ENCODE assay signal across 8 cellular contexts in genomic region chr1:148013177-148014144, GRCh38.
DNase-seq lines count a peak whose midpoint lies in the region; ATAC-seq and TF ChIP-seq lines count a peak whose summit lies in the region.
"Not testable (repeated sequence)": the region's sequence is repeated elsewhere in the genome, so short reads cannot be mapped to it uniquely, and the experiment has no call there.

No MANE protein-coding gene starts in this region.

- not testable (repeated sequence) for H3K9me3 ChIP-seq in GM23248 (ENCODE audit: low read depth); endodermal cell (ENCODE audit: control insufficient read depth, low read length); iPS-15b (ENCODE audit: control insufficient read depth, insufficient read depth, low read length); lower lobe of right lung; neuronal stem cell (replicated peaks in 1 of 2; ENCODE audit: control insufficient read depth in 2 of 2, insufficient read depth in 1 of 2, low read depth in 1 of 2, low read length in 2 of 2); upper lobe of right lung

- H3F3A ChIP-seq in GM23248 (ENCODE audit: insufficient read depth), result not testable (repeated sequence)

- not testable (repeated sequence) for H3K9ac ChIP-seq in GM23248; endodermal cell (ENCODE audit: extremely low read depth, low read length, poor library complexity, severe bottlenecking); iPS-15b (ENCODE audit: low read depth, low read length); neuronal stem cell (ENCODE audit: low read depth, low read length, poor library complexity)

- H3K4me2 ChIP-seq in GM23248 (ENCODE audit: unreplicated experiment), result peak overlapping the region; percentile 42
- peak overlapping the region; percentile 29 for H3K4me2 ChIP-seq in neuronal stem cell (ENCODE audit: insufficient read depth, low read length, poor library complexity, severe bottlenecking)

- peak overlapping the region; percentile 67 for H3K18ac ChIP-seq in neuronal stem cell (ENCODE audit: low read length)

- not testable (repeated sequence) for ATAC-seq in activated CD4-positive, alpha-beta T cell treated with anti-CD3 and anti-CD28 coated beads for 36 hours
- ATAC-seq in lower lobe of right lung (peak; percentile 23 to 43), upper lobe of right lung (peak; percentile 35)

- peak overlapping the region; percentile 56 for H4K8ac ChIP-seq in neuronal stem cell (ENCODE audit: low read depth, low read length)

- H3K27me3 ChIP-seq in GM23248 (replicated peaks; ENCODE audit: insufficient read depth), result peaks cover 12% of the 10 kb centered on the region
- peaks cover 20% of the 10 kb centered on the region for H3K27me3 ChIP-seq in endodermal cell (ENCODE audit: control insufficient read depth, insufficient read depth, low read length, poor library complexity, severe bottlenecking)
- peaks cover 34% of the 10 kb centered on the region for H3K27me3 ChIP-seq in iPS-15b (ENCODE audit: control insufficient read depth, insufficient read depth, low read length)
- peaks cover 13% of the 10 kb centered on the region for H3K27me3 ChIP-seq in lower lobe of right lung (ENCODE audit: low read depth)
- H3K27me3 ChIP-seq in neuronal stem cell (ENCODE audit: control insufficient read depth in 3 of 3, insufficient read depth in 3 of 3, low read depth in 1 of 3, low read length in 3 of 3), result peaks cover 0 to 21% (median 0%) of the 10 kb centered on the region in 3 experiments
- H3K27me3 ChIP-seq in upper lobe of right lung, result peaks cover 15% of the 10 kb centered on the region

- intact Hi-C loops in activated CD4-positive, alpha-beta T cell treated with anti-CD3 and anti-CD28 coated beads for 36 hours (cut with DNase I, micrococcal nuclease); lower lobe of right lung (cut with DNase I); upper lobe of right lung (cut with DNase I): not testable (repeated sequence)

- not testable (repeated sequence) for H2BK120ac ChIP-seq in neuronal stem cell (ENCODE audit: low read depth, low read length)

- not testable (repeated sequence) for DNase-seq in GM23248; activated naive CD8-positive, alpha-beta T cell treated with anti-CD3 and anti-CD28 coated beads for 36 hours; lower lobe of right lung; neuronal stem cell (ENCODE audit: low spot score); upper lobe of right lung
- peak; percentile 15 for DNase-seq in activated CD4-positive, alpha-beta T cell treated with anti-CD3 and anti-CD28 coated beads for 36 hours
- peak; percentile 73 for DNase-seq in endodermal cell

- not testable (repeated sequence) for H3K27ac ChIP-seq in GM23248; endodermal cell (ENCODE audit: low read depth, low read length); lower lobe of right lung; neuronal stem cell (replicated peaks; ENCODE audit: low read length); upper lobe of right lung

- not testable (repeated sequence) for H2BK12ac ChIP-seq in neuronal stem cell (ENCODE audit: low read length)

- not testable (repeated sequence) for H3K36me3 Mint-ChIP-seq in activated CD4-positive, alpha-beta T cell treated with anti-CD3 and anti-CD28 coated beads for 36 hours (ENCODE audit: low read depth); endodermal cell (ENCODE audit: low read depth)
- peaks cover 12% of the 10 kb centered on the region for H3K36me3 Mint-ChIP-seq in activated naive CD8-positive, alpha-beta T cell treated with anti-CD3 and anti-CD28 coated beads for 36 hours

- H4K91ac ChIP-seq in neuronal stem cell (ENCODE audit: low read depth, low read length, poor library complexity), result not testable (repeated sequence)

- H3K9me3 Mint-ChIP-seq in activated CD4-positive, alpha-beta T cell treated with anti-CD3 and anti-CD28 coated beads for 36 hours (ENCODE audit: low read depth); activated naive CD8-positive, alpha-beta T cell treated with anti-CD3 and anti-CD28 coated beads for 36 hours; endodermal cell: not testable (repeated sequence)

- H3K9me2 ChIP-seq in GM23248 (ENCODE audit: insufficient read depth), result not testable (repeated sequence)

- not testable (repeated sequence) for H3K4me3 ChIP-seq in GM23248; endodermal cell (ENCODE audit: low read length); lower lobe of right lung; neuronal stem cell (ENCODE audit: low read length in 2 of 2); upper lobe of right lung
- H3K4me3 ChIP-seq in iPS-15b (ENCODE audit: low read depth, low read length), result peak overlapping the region; percentile 66

- H3K4ac ChIP-seq in neuronal stem cell (ENCODE audit: low read length), result not testable (repeated sequence)

- WGBS in GM23248 (ENCODE audit: low coverage in 1 of 2, low lambda C conversion rate in 2 of 2, missing lambda C conversion rate in 2 of 2), 2 experiments, result 28 to 36% methylated on average over 31 to 37 of the region's 48 CpGs
- 82 to 93% methylated on average over 28 to 33 of the region's 48 CpGs for WGBS in endodermal cell (ENCODE audit: insufficient coverage in 1 of 2, insufficient read length in 1 of 2), 2 experiments
- no CpG with 5 or more reads among the region's 48 CpGs for WGBS in neuronal stem cell (ENCODE audit: extremely low coverage in 2 of 2, insufficient read length in 2 of 2, insufficient replicate concordance in 1 of 2), 2 donors

- peak overlapping the region; percentile 67 for H2AK5ac ChIP-seq in neuronal stem cell (ENCODE audit: low read depth, low read length)

- not testable (repeated sequence) for H2BK5ac ChIP-seq in neuronal stem cell (ENCODE audit: low read length)

- not testable (repeated sequence) for H3K14ac ChIP-seq in neuronal stem cell (ENCODE audit: low read length)

- not testable (repeated sequence) for H3K79me1 ChIP-seq in neuronal stem cell (ENCODE audit: low read depth, low read length)

- not testable (repeated sequence) for H3K4me1 ChIP-seq in GM23248 (ENCODE audit: insufficient read depth); endodermal cell (ENCODE audit: control insufficient read depth, insufficient read depth, low read length); iPS-15b (ENCODE audit: control insufficient read depth, insufficient read depth, low read length); lower lobe of right lung; neuronal stem cell (ENCODE audit: control insufficient read depth in 2 of 2, insufficient read depth in 1 of 2, low read depth in 1 of 2, low read length in 2 of 2); upper lobe of right lung

- H3K23ac ChIP-seq in neuronal stem cell (ENCODE audit: low read depth, low read length, poor library complexity), result not testable (repeated sequence)

- H3K36me3 ChIP-seq in GM23248 (ENCODE audit: low read depth); endodermal cell (ENCODE audit: control insufficient read depth, insufficient read depth, low read length); iPS-15b (ENCODE audit: control insufficient read depth, insufficient read depth, low read length); lower lobe of right lung; neuronal stem cell (replicated peaks in 1 of 2; ENCODE audit: control insufficient read depth in 2 of 2, insufficient read depth in 2 of 2, low read length in 2 of 2); upper lobe of right lung: not testable (repeated sequence)

- POLR2A ChIA-PET in activated CD4-positive, alpha-beta T cell treated with anti-CD3 and anti-CD28 coated beads for 36 hours (lab: Charles Lee), result not testable (repeated sequence)

- not testable (repeated sequence) for H3K27ac Mint-ChIP-seq in activated CD4-positive, alpha-beta T cell treated with anti-CD3 and anti-CD28 coated beads for 36 hours; activated naive CD8-positive, alpha-beta T cell treated with anti-CD3 and anti-CD28 coated beads for 36 hours; endodermal cell

- H3K79me2 ChIP-seq in GM23248 (ENCODE audit: insufficient read depth), result not testable (repeated sequence)

- H3K4me1 Mint-ChIP-seq in activated CD4-positive, alpha-beta T cell treated with anti-CD3 and anti-CD28 coated beads for 36 hours, result not testable (repeated sequence)
- H3K4me1 Mint-ChIP-seq in activated naive CD8-positive, alpha-beta T cell treated with anti-CD3 and anti-CD28 coated beads for 36 hours, result peaks cover 10% of the 10 kb centered on the region
- peaks cover 30% of the 10 kb centered on the region for H3K4me1 Mint-ChIP-seq in endodermal cell

- not testable (repeated sequence) for H2BK15ac ChIP-seq in neuronal stem cell (ENCODE audit: low read length)

- H4K20me1 ChIP-seq in GM23248 (ENCODE audit: insufficient read depth), result not testable (repeated sequence)

- H3K27me3 Mint-ChIP-seq in activated CD4-positive, alpha-beta T cell treated with anti-CD3 and anti-CD28 coated beads for 36 hours, result peaks cover 31% of the 10 kb centered on the region
- H3K27me3 Mint-ChIP-seq in activated naive CD8-positive, alpha-beta T cell treated with anti-CD3 and anti-CD28 coated beads for 36 hours, result peaks cover 34% of the 10 kb centered on the region
- H3K27me3 Mint-ChIP-seq in endodermal cell (ENCODE audit: insufficient read depth), result peaks cover 18% of the 10 kb centered on the region

- in situ Hi-C loops in GM23248 (cut with MboI), result not testable (repeated sequence)

- CTCF ChIA-PET in activated CD4-positive, alpha-beta T cell treated with anti-CD3 and anti-CD28 coated beads for 36 hours (lab: Charles Lee), result not testable (repeated sequence)

- H3K4me3 Mint-ChIP-seq in activated CD4-positive, alpha-beta T cell treated with anti-CD3 and anti-CD28 coated beads for 36 hours, result not testable (repeated sequence)
- peak overlapping the region; percentile 38 for H3K4me3 Mint-ChIP-seq in activated naive CD8-positive, alpha-beta T cell treated with anti-CD3 and anti-CD28 coated beads for 36 hours
- H3K4me3 Mint-ChIP-seq in endodermal cell, result peak overlapping the region; percentile 58

- not testable (repeated sequence) for H2AFZ ChIP-seq in GM23248; neuronal stem cell (ENCODE audit: low read length)

- not testable (repeated sequence) for TF ChIP-seq CTCF in endodermal cell (conservative IDR thresholded peaks at IDR 0.05); lower lobe of right lung (IDR thresholded peaks at IDR 0.05); upper lobe of right lung (IDR thresholded peaks at IDR 0.05)
